ENCODE assay signal across 9 cellular contexts in the genomic region with DNA sequence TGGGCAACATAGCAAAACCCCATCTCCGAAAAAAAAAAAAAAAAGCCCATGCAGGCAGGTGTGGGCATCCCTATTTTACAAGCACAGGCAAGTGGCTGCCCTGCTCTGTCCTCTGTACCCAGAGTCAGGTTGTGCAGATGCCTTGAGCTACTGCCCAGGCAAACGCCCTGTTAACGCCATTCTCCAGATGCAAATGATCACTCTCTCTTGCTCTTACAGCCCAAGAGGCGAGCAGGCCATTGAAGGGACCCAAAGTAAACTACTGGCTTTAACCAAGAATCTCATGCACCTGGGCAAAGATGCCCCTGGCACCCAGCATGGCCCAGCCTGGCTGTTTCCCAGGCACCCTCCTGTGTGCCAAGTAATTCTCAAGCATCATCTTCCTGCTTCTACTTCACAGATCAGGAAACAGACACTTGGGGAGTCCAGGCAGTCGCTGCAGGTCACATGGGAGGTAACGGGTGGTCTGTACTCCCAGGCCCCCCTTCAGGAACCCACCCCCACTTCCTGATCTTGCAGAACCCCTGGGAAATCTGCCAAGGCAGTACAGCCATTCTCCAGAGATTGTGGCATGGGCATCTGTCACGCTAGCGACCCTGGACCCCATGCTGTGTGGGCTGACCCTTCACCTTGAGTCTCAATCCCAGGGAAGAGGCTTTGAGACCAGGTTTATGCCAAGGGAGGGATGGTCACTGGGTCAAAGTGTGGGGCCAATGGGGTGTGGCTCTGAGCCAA. TPM values are rescaled to one million over a fixed set of nuclear protein-coding genes. Genes with fewer than 3 reads are reported as not detected.
A peak's percentile ranks its signal among the peaks of the same experiment; 100 is the strongest.
DNase-seq lines count a peak whose midpoint lies in the region; ATAC-seq, FAIRE-seq and TF ChIP-seq lines count a peak whose summit lies in the region.
"Had no signal": no experiment of that assay in that cellular context is flagged by ENCODE, and none has a peak within 500 bp of the region (broad histone marks: within the 10 kb centered on the region; RNA-seq: fewer than 3 reads in every experiment).

No MANE protein-coding gene starts in this region.

- no peak for FAIRE-seq in GM12878 (lab: Jason Lieb, UNC)

- no peak overlapping the region for H2BK5ac ChIP-seq in mesendoderm (ENCODE audit: low read length)

- H3K4ac ChIP-seq in mesendoderm (ENCODE audit: low read depth, low read length), result no peak overlapping the region

- POLR2A ChIA-PET in GM12878 (lab: Charles Lee), result interaction anchor here (0.6 kb wide), 1 partner anchor 64 kb away, joined by 3 read pairs; no protein-coding TSS in a partner anchor

- CTCF ChIA-PET in GM12878 (lab: Yijun Ruan, JAX), result interaction anchor here (1.7 kb wide), 1 partner anchor 12 kb away, joined by 5 read pairs; no protein-coding TSS in a partner anchor

- no peak overlapping the region for H3K4me3 ChIP-seq in GM12878
- peak overlapping the region in 1 of 2 donors; percentile 27 for H3K4me3 ChIP-seq in muscle layer of duodenum (ENCODE audit: low read depth in 1 of 2, low read length in 2 of 2)
- H3K4me3 ChIP-seq in mesendoderm (ENCODE audit: low read length), result no peak overlapping the region
- H3K4me3 ChIP-seq: MG63 had no signal

- H3K4me1 ChIP-seq in GM12878 (ENCODE audit: control insufficient read depth, insufficient read depth, low read length), result peaks cover 41% of the 10 kb centered on the region
- H3K4me1 ChIP-seq in muscle layer of duodenum (ENCODE audit: control insufficient read depth in 1 of 2, insufficient read depth in 2 of 2, low read length in 2 of 2), result peaks cover 65 to 78% of the 10 kb centered on the region in 2 donors
- peaks cover 1% of the 10 kb centered on the region for H3K4me1 ChIP-seq in mesendoderm (ENCODE audit: control insufficient read depth, low read depth, low read length)

- H3K4me1 Mint-ChIP-seq in stimulated activated naive CD8-positive, alpha-beta T cell treated with anti-CD3 and anti-CD28 coated beads, Interleukin-15, Interleukin-2, amounts not matched to agents 100 ng/mL and 50 ng/mL, for 24 hours (ENCODE audit: low read depth), result peaks cover 99% of the 10 kb centered on the region
- H3K4me1 Mint-ChIP-seq in stimulated activated naive B cell treated with anti-CD40 and anti-IgM and Interleukin-4, amounts not matched to agents 10 μg/mL and 1 μg/mL and 100 μg/mL, for 72 hours, result peaks cover 67 to 90% of the 10 kb centered on the region in 2 donors

- H3K79me1 ChIP-seq in mesendoderm (ENCODE audit: low read length), result peaks cover 39% of the 10 kb centered on the region

- no peak overlapping the region for H4K5ac ChIP-seq in mesendoderm (ENCODE audit: low read length)

- TF ChIP-seq POLR2A in GM12878 (IDR thresholded peaks at IDR 0.05; ENCODE audit: low read depth, low read length) (peak; percentile 9; the same call in 1 of the 2 replicates), erythroblast (IDR thresholded peaks at IDR 0.05; ENCODE audit: low read length) (no peak)

- peak overlapping the region; percentile 92 for H3K27ac Mint-ChIP-seq in stimulated activated naive CD8-positive, alpha-beta T cell treated with anti-CD3 and anti-CD28 coated beads, Interleukin-15, Interleukin-2, amounts not matched to agents 100 ng/mL and 50 ng/mL, for 24 hours
- no peak overlapping the region for H3K27ac Mint-ChIP-seq in stimulated activated naive B cell treated with anti-CD40 and anti-IgM and Interleukin-4, amounts not matched to agents 10 μg/mL and 1 μg/mL and 100 μg/mL, for 72 hours

- H2BK15ac ChIP-seq in mesendoderm (replicated peaks; ENCODE audit: low read depth), result no peak overlapping the region

- 78% methylated on average over 7 of the region's 8 CpGs for WGBS in GM12878 (ENCODE audit: insufficient coverage, insufficient replicate concordance, low lambda C conversion rate, missing lambda C conversion rate)
- no CpG with 5 or more reads among the region's 8 CpGs for whole genome bisulfite sequencing in mesendoderm (ENCODE audit: extremely low coverage, insufficient coverage, low lambda C conversion rate)

- no peak overlapping the region for H2BK120ac ChIP-seq in mesendoderm (ENCODE audit: low read depth, low read length)

- no peak overlapping the region for H3K27ac ChIP-seq in GM12878 (ENCODE audit: control insufficient read depth, insufficient read depth)
- H3K27ac ChIP-seq in muscle layer of duodenum (ENCODE audit: low read length), result peak overlapping the region; percentile 97
- H3K27ac ChIP-seq in mesendoderm (ENCODE audit: low read depth, low read length), result no peak overlapping the region

- no peaks in the 10 kb centered on the region for H3K9me3 Mint-ChIP-seq in stimulated activated naive CD8-positive, alpha-beta T cell treated with anti-CD3 and anti-CD28 coated beads, Interleukin-15, Interleukin-2, amounts not matched to agents 100 ng/mL and 50 ng/mL, for 24 hours
- no peaks in the 10 kb centered on the region for H3K9me3 Mint-ChIP-seq in stimulated activated naive B cell treated with anti-CD40 and anti-IgM and Interleukin-4, amounts not matched to agents 10 μg/mL and 1 μg/mL and 100 μg/mL, for 72 hours

- peaks cover 10% of the 10 kb centered on the region for H4K20me1 ChIP-seq in GM12878 (ENCODE audit: control insufficient read depth, insufficient read depth)

- BruUV-seq in GM12878 (replicated peaks; lab: Mats Ljungman, UMichigan), result no TSS peak

- H3K36me3 ChIP-seq in GM12878 (ENCODE audit: control insufficient read depth in 2 of 2, insufficient read depth in 2 of 2, low read length in 1 of 2) (peaks cover 0 to 2% of the 10 kb centered on the region in 2 experiments; a peak in 3 of 4 replicates), muscle layer of duodenum (ENCODE audit: control insufficient read depth in 1 of 2, insufficient read depth in 2 of 2, low read length in 2 of 2) (no peaks in the 10 kb centered on the region), mesendoderm (ENCODE audit: control insufficient read depth, insufficient read depth, low read length) (no peaks in the 10 kb centered on the region)

- peaks cover 10% of the 10 kb centered on the region for H3K36me3 Mint-ChIP-seq in stimulated activated naive CD8-positive, alpha-beta T cell treated with anti-CD3 and anti-CD28 coated beads, Interleukin-15, Interleukin-2, amounts not matched to agents 100 ng/mL and 50 ng/mL, for 24 hours (ENCODE audit: low read depth)
- H3K36me3 Mint-ChIP-seq in stimulated activated naive B cell treated with anti-CD40 and anti-IgM and Interleukin-4, amounts not matched to agents 10 μg/mL and 1 μg/mL and 100 μg/mL, for 72 hours, result peaks cover 8 to 31% of the 10 kb centered on the region in 2 donors

- SMC1A ChIA-PET in GM12878 (lab: Charles Lee; ENCODE audit: uncharacterized antibody, unreplicated experiment), result no interaction called here

- H3K79me2 ChIP-seq in GM12878 (ENCODE audit: control insufficient read depth, insufficient read depth, low read length) (peaks cover 21% of the 10 kb centered on the region), mesendoderm (ENCODE audit: control insufficient read depth, insufficient read depth, low read length) (peaks cover 72% of the 10 kb centered on the region)

- no peak for ATAC-seq in stimulated activated naive CD8-positive, alpha-beta T cell treated with anti-CD3 and anti-CD28 coated beads, Interleukin-15, Interleukin-2, amounts not matched to agents 100 U/mL and 50 U/mL, for 24 hours
- no peak for ATAC-seq in GM12878
- no peak for ATAC-seq in stimulated activated naive B cell treated with anti-CD40 and anti-IgM and Interleukin-4, amounts not matched to agents 10 μg/mL and 1 μg/mL and 100 μg/mL, for 72 hours (replicated peaks)
- no peak for ATAC-seq in HG02798 (IDR thresholded peaks at IDR 0.05; ENCODE audit: poor library complexity, unreplicated experiment)

- no peak for DNase-seq in stimulated activated naive CD8-positive, alpha-beta T cell treated with anti-CD3 and anti-CD28 coated beads, Interleukin-15, Interleukin-2, amounts not matched to agents 100 U/mL and 50 U/mL, for 24 hours
- no peak for DNase-seq in GM12878 (ENCODE audit: low read depth, low spot score)
- no peak for DNase-seq in stimulated activated naive B cell treated with anti-CD40 and anti-IgM and Interleukin-4, amounts not matched to agents 10 μg/mL and 1 μg/mL and 100 μg/mL, for 72 hours
- no peak for DNase-seq in erythroblast (lab: John Stamatoyannopoulos, UW)
- no peak for DNase-seq in mesendoderm
- DNase-seq: MG63 had no signal

- intact Hi-C loops in GM12878 (cut with micrococcal nuclease; ENCODE audit: unreplicated experiment), result no loop called here

- no peak overlapping the region for H2AFZ ChIP-seq in GM12878 (ENCODE audit: control insufficient read depth, low read depth, low read length)

- no peaks in the 10 kb centered on the region for H3K9me3 ChIP-seq in GM12878 (replicated peaks; ENCODE audit: control insufficient read depth, insufficient read depth, low read length)
- no peaks in the 10 kb centered on the region for H3K9me3 ChIP-seq in muscle layer of duodenum (ENCODE audit: control insufficient read depth in 1 of 2, low read length in 2 of 2)
- H3K9me3 ChIP-seq: MG63 had no signal

- TF ChIP-seq RAD21 in GM12878 (IDR thresholded peaks at IDR 0.05; ENCODE audit: insufficient read depth, low read depth, low read length), result no peak

- H3K56ac ChIP-seq in mesendoderm (ENCODE audit: low read length), result no peak overlapping the region

- H3K27me3 ChIP-seq in GM12878 (replicated peaks in 1 of 2; ENCODE audit: control insufficient read depth in 2 of 2, insufficient read depth in 2 of 2, low read length in 1 of 2) (no peaks in the 10 kb centered on the region), muscle layer of duodenum (ENCODE audit: low read depth, low read length) (no peaks in the 10 kb centered on the region), mesendoderm (ENCODE audit: insufficient read depth, low read length, poor library complexity) (no peaks in the 10 kb centered on the region)
- H3K27me3 ChIP-seq: MG63 had no signal

- H3K4me3 Mint-ChIP-seq in stimulated activated naive CD8-positive, alpha-beta T cell treated with anti-CD3 and anti-CD28 coated beads, Interleukin-15, Interleukin-2, amounts not matched to agents 100 ng/mL and 50 ng/mL, for 24 hours, result no peak overlapping the region
- H3K4me3 Mint-ChIP-seq in stimulated activated naive B cell treated with anti-CD40 and anti-IgM and Interleukin-4, amounts not matched to agents 10 μg/mL and 1 μg/mL and 100 μg/mL, for 72 hours, result peak overlapping the region in 1 of 2 donors; percentile 7

- H4K8ac ChIP-seq in mesendoderm (ENCODE audit: low read depth, low read length), result no peak overlapping the region

- H3K4me2 ChIP-seq in GM12878 (ENCODE audit: control insufficient read depth, insufficient read depth), result no peak overlapping the region
- no peak overlapping the region for H3K4me2 ChIP-seq in mesendoderm (ENCODE audit: low read length)

- H3K18ac ChIP-seq in mesendoderm (ENCODE audit: low read length), result no peak overlapping the region

- no peak for TF ChIP-seq EP300 in GM12878 (IDR thresholded peaks at IDR 0.05; ENCODE audit: borderline replicate concordance in 1 of 2, control insufficient read depth in 1 of 2, low read depth in 2 of 2, low read length in 2 of 2)

- in situ Hi-C loops in GM12878 (cut with MboI), result loop anchor here (10.0 kb wide), 1 partner anchor 68 kb away; no protein-coding TSS in a partner anchor

- H3K27me3 Mint-ChIP-seq in stimulated activated naive CD8-positive, alpha-beta T cell treated with anti-CD3 and anti-CD28 coated beads, Interleukin-15, Interleukin-2, amounts not matched to agents 100 ng/mL and 50 ng/mL, for 24 hours, result no peaks in the 10 kb centered on the region
- no peaks in the 10 kb centered on the region for H3K27me3 Mint-ChIP-seq in stimulated activated naive B cell treated with anti-CD40 and anti-IgM and Interleukin-4, amounts not matched to agents 10 μg/mL and 1 μg/mL and 100 μg/mL, for 72 hours

- RAD21 ChIA-PET in GM12878 (lab: Charles Lee; ENCODE audit: unreplicated experiment), result no interaction called here

- H3K9ac ChIP-seq in GM12878 (ENCODE audit: control insufficient read depth, insufficient read depth, low read length) (no peak overlapping the region), mesendoderm (ENCODE audit: low read length) (no peak overlapping the region)

- no peak for TF ChIP-seq CTCF in GM12878 (IDR thresholded peaks at IDR 0.05 in 2 of 3, conservative IDR thresholded peaks at IDR 0.05 in 1 of 3; ENCODE audit: control insufficient read depth in 2 of 3, extremely low read depth in 1 of 3, insufficient read depth in 1 of 3, low read depth in 3 of 3, low read length in 3 of 3)

- no peak overlapping the region for H2AK5ac ChIP-seq in mesendoderm (ENCODE audit: low read length)

- no peak overlapping the region for H3K23ac ChIP-seq in mesendoderm (ENCODE audit: low read length)

RNA-seq across cellular contexts. Expression of a gene that starts 14.2 kb away (rescaled TPM):
- 23.5 and 27.2 TPM in 2 replicates for total RNA-seq in GM12878 (2013; cell fraction: nucleolus; rRNA removed)
- total RNA-seq in GM12878 (2014; rRNA removed), result 7.4 TPM in 2 replicates
- total RNA-seq in GM12878 (2014; rRNA removed; fragmentation: Illumina TruSeq; extraction: Trizol), result 8.5 and 9.5 TPM in 2 replicates
- 69.7 and 75.9 TPM in 2 replicates for total RNA-seq in GM12878 (2021)
- polyA plus RNA-seq in GM12878 (2011; ENCODE audit: low read depth), result 116 TPM
- 3.3 and 6.6 TPM in 2 replicates for polyA plus RNA-seq in GM12878 (2011; rRNA removed)
- polyA plus RNA-seq in GM12878 (2011; cell fraction: cytosol; rRNA removed), result 10.5 and 12.0 TPM in 2 replicates
- 13.2 and 14.7 TPM in 2 replicates for polyA plus RNA-seq in GM12878 (2011; cell fraction: nucleus; rRNA removed)
- polyA plus RNA-seq in GM12878 (2012), result 61.5 and 83.9 TPM in 2 replicates
- polyA plus RNA-seq in GM12878 (2014; fragmentation: Illumina TruSeq; extraction: Trizol), result 7.2 and 16.9 TPM in 2 replicates
- polyA plus RNA-seq in GM12878 (2014; fragmentation: Nextera tagmentation; extraction: Ambion mirVana), result 1 to 10 TPM; 1.2 to 2.7 TPM
- 20.7 and 21.5 TPM in 2 replicates for polyA plus RNA-seq in GM12878 (2014; rRNA removed)
- polyA plus RNA-seq in GM12878 (2016; fragmentation: Nextera tagmentation; extraction: Ambion mirVana), result 10 to 100 TPM in 1 of 2 experiments, 1 to 10 TPM in 1; 8.5 to 12.9 TPM
- 2.9 and 6.1 TPM in 2 replicates for polyA minus RNA-seq in GM12878 (2011; rRNA and poly(A)+ RNA removed)
- 4.0 and 8.6 TPM in 2 replicates for polyA minus RNA-seq in GM12878 (2011; cell fraction: cytosol; rRNA and poly(A)+ RNA removed)
- polyA minus RNA-seq in GM12878 (2011; cell fraction: nucleus; rRNA and poly(A)+ RNA removed), result 2.8 and 6.3 TPM in 2 replicates
- 17.5 TPM for polyA plus RNA-seq in mesendoderm (2013, experiment 1 of 2)
- 16.7 TPM for polyA plus RNA-seq in mesendoderm (2013, experiment 2 of 2)

RNA-seq across cellular contexts. Expression of a gene that starts 28.9 kb away (rescaled TPM):
- 35.0 and 35.4 TPM in 2 replicates for total RNA-seq in GM12878 (2013; cell fraction: nucleolus; rRNA removed)
- total RNA-seq in GM12878 (2014; rRNA removed) (36.3 and 40.3 TPM in 2 replicates), GM12878 (2014; rRNA removed; fragmentation: Illumina TruSeq; extraction: Trizol) (30.6 and 31.7 TPM in 2 replicates), GM12878 (2021) (40.7 and 44.0 TPM in 2 replicates)
- 17.4 TPM for polyA plus RNA-seq in GM12878 (2011; ENCODE audit: low read depth)
- polyA plus RNA-seq in GM12878 (2011; rRNA removed) (25.8 and 49.2 TPM in 2 replicates), GM12878 (2014; fragmentation: Illumina TruSeq; extraction: Trizol) (24.3 and 45.4 TPM in 2 replicates), GM12878 (2014; fragmentation: Nextera tagmentation; extraction: Ambion mirVana) (10 to 100 TPM; 22.7 to 24.2 TPM), GM12878 (2014; rRNA removed) (54.3 and 56.5 TPM in 2 replicates), GM12878 (2016; fragmentation: Nextera tagmentation; extraction: Ambion mirVana) (10 to 100 TPM; 76.7 to 77.9 TPM)
- polyA plus RNA-seq in GM12878 (2011; cell fraction: cytosol; rRNA removed), result 73.3 and 82.9 TPM in 2 replicates
- 54.9 and 64.6 TPM in 2 replicates for polyA plus RNA-seq in GM12878 (2011; cell fraction: nucleus; rRNA removed)
- polyA plus RNA-seq in GM12878 (2012), result 30.5 and 35.8 TPM in 2 replicates
- polyA minus RNA-seq in GM12878 (2011; rRNA and poly(A)+ RNA removed), result 39.4 and 64.4 TPM in 2 replicates
- 27.0 and 30.2 TPM in 2 replicates for polyA minus RNA-seq in GM12878 (2011; cell fraction: cytosol; rRNA and poly(A)+ RNA removed)
- 38.0 and 63.1 TPM in 2 replicates for polyA minus RNA-seq in GM12878 (2011; cell fraction: nucleus; rRNA and poly(A)+ RNA removed)
- polyA plus RNA-seq in mesendoderm (2013, experiment 1 of 2), result 31.9 TPM
- 33.2 TPM for polyA plus RNA-seq in mesendoderm (2013, experiment 2 of 2)

RNA-seq across cellular contexts. Expression of a gene that starts 36.0 kb away (rescaled TPM):
- 1.9 and 2.0 TPM in 2 replicates for total RNA-seq in GM12878 (2013; cell fraction: nucleolus; rRNA removed)
- 0.40 TPM in 1 of 2 replicates, not detected in the other for total RNA-seq in GM12878 (2014; rRNA removed)
- 0.14 and 0.22 TPM in 2 replicates for total RNA-seq in GM12878 (2014; rRNA removed; fragmentation: Illumina TruSeq; extraction: Trizol)
- 0.32 and 0.64 TPM in 2 replicates for total RNA-seq in GM12878 (2021)
- polyA plus RNA-seq in GM12878 (2011; ENCODE audit: low read depth), result 0.41 TPM
- 0.12 and 0.50 TPM in 2 replicates for polyA plus RNA-seq in GM12878 (2011; rRNA removed)
- polyA plus RNA-seq in GM12878 (2011; cell fraction: cytosol; rRNA removed), result 0.34 and 0.52 TPM in 2 replicates
- polyA plus RNA-seq in GM12878 (2011; cell fraction: nucleus; rRNA removed), result 2.2 and 3.0 TPM in 2 replicates
- polyA plus RNA-seq in GM12878 (2012), result 0.60 and 1.1 TPM in 2 replicates
- 0.04 TPM in 1 of 2 replicates, not detected in the other for polyA plus RNA-seq in GM12878 (2014; fragmentation: Illumina TruSeq; extraction: Trizol)
- polyA plus RNA-seq in GM12878 (2014; fragmentation: Nextera tagmentation; extraction: Ambion mirVana), result not detected
- 0.55 and 0.67 TPM in 2 replicates for polyA plus RNA-seq in GM12878 (2014; rRNA removed)
- polyA plus RNA-seq in GM12878 (2016; fragmentation: Nextera tagmentation; extraction: Ambion mirVana), result under 1 TPM; 0.11 to 0.47 TPM
- 0.10 TPM in 1 of 2 replicates, not detected in the other for polyA minus RNA-seq in GM12878 (2011; rRNA and poly(A)+ RNA removed)
- not detected in 2 replicates for polyA minus RNA-seq in GM12878 (2011; cell fraction: cytosol; rRNA and poly(A)+ RNA removed)
- polyA minus RNA-seq in GM12878 (2011; cell fraction: nucleus; rRNA and poly(A)+ RNA removed), result 0.57 and 0.85 TPM in 2 replicates
- 4.1 TPM for polyA plus RNA-seq in mesendoderm (2013, experiment 1 of 2)
- 3.5 TPM for polyA plus RNA-seq in mesendoderm (2013, experiment 2 of 2)

RNA-seq across cellular contexts. Expression of a gene that starts 49.7 kb away (rescaled TPM):
- total RNA-seq in GM12878 (2013; cell fraction: nucleolus; rRNA removed), result 98.4 and 112 TPM in 2 replicates
- 48.3 and 57.4 TPM in 2 replicates for total RNA-seq in GM12878 (2014; rRNA removed)
- 20.7 and 23.7 TPM in 2 replicates for total RNA-seq in GM12878 (2014; rRNA removed; fragmentation: Illumina TruSeq; extraction: Trizol)
- total RNA-seq in GM12878 (2021), result 56.1 and 64.1 TPM in 2 replicates
- polyA plus RNA-seq in GM12878 (2011; ENCODE audit: low read depth), result 11.8 TPM
- 6.9 and 16.4 TPM in 2 replicates for polyA plus RNA-seq in GM12878 (2011; rRNA removed)
- polyA plus RNA-seq in GM12878 (2011; cell fraction: cytosol; rRNA removed), result 38.1 and 52.2 TPM in 2 replicates
- 59.2 and 59.5 TPM in 2 replicates for polyA plus RNA-seq in GM12878 (2011; cell fraction: nucleus; rRNA removed)
- polyA plus RNA-seq in GM12878 (2012), result 40.4 and 47.8 TPM in 2 replicates
- polyA plus RNA-seq in GM12878 (2014; fragmentation: Illumina TruSeq; extraction: Trizol), result 3.0 and 13.5 TPM in 2 replicates
- 1 to 10 TPM; 4.2 to 6.6 TPM for polyA plus RNA-seq in GM12878 (2014; fragmentation: Nextera tagmentation; extraction: Ambion mirVana)
- polyA plus RNA-seq in GM12878 (2014; rRNA removed), result 63.2 and 68.1 TPM in 2 replicates
- polyA plus RNA-seq in GM12878 (2016; fragmentation: Nextera tagmentation; extraction: Ambion mirVana), result 10 to 100 TPM; 46.7 to 49.9 TPM
- 23.9 and 54.0 TPM in 2 replicates for polyA minus RNA-seq in GM12878 (2011; rRNA and poly(A)+ RNA removed)
- 25.1 and 31.3 TPM in 2 replicates for polyA minus RNA-seq in GM12878 (2011; cell fraction: cytosol; rRNA and poly(A)+ RNA removed)
- polyA minus RNA-seq in GM12878 (2011; cell fraction: nucleus; rRNA and poly(A)+ RNA removed), result 27.2 and 51.5 TPM in 2 replicates
- polyA plus RNA-seq in mesendoderm (2013, experiment 1 of 2), result 12.3 TPM
- polyA plus RNA-seq in mesendoderm (2013, experiment 2 of 2), result 14.4 TPM
